1 cellular context compared by ENCODE assay signal in genomic region chr15:66772967-66773873, GRCh38.
TF ChIP-seq lines count a peak whose summit lies in the region.

No MANE protein-coding gene starts in this region.

TF ChIP-seq in K562, 482 proteins besides CTCF, POLR2A, EP300 and RAD21 (continued from another document):
- TF ChIP-seq THRA (IDR thresholded peaks at IDR 0.05) (no peak), FOXO4 (CRISPR knock-in tag; IDR thresholded peaks at IDR 0.05) (no peak), CBFA2T3 (IDR thresholded peaks at IDR 0.05) (0 out of 2 replicates have a peak, but pooled peaks have one; percentile 19), PKNOX1 (IDR thresholded peaks at IDR 0.05) (no peak), VEZF1 (CRISPR knock-in tag; IDR thresholded peaks at IDR 0.05) (no peak), ZNF408 (CRISPR knock-in tag; IDR thresholded peaks at IDR 0.05; ENCODE audit: low read depth) (no peak), BCOR (IDR thresholded peaks at IDR 0.05) (peak; percentile 62; the same call in 1 of the 2 replicates), ZC3H4 (CRISPR knock-in tag; IDR thresholded peaks at IDR 0.05; ENCODE audit: borderline replicate concordance) (no peak), PML (IDR thresholded peaks at IDR 0.05; ENCODE audit: low read length) (no peak), ZNF551 (CRISPR knock-in tag; IDR thresholded peaks at IDR 0.05) (no peak), STAT5B (CRISPR knock-in tag; IDR thresholded peaks at IDR 0.05) (no peak), ZNF134 (CRISPR knock-in tag; conservative IDR thresholded peaks at IDR 0.05) (peak; percentile 29; the same call in 1 of the 2 replicates), TCF3 (CRISPR knock-in tag; IDR thresholded peaks at IDR 0.05) (peak; percentile 45; the same call in 1 of the 2 replicates), OTX1 (CRISPR knock-in tag; IDR thresholded peaks at IDR 0.05) (no peak), ZFP36 (IDR thresholded peaks at IDR 0.05; ENCODE audit: low read depth, low read length, partially characterized antibody) (peak; percentile 62), KDM1A (IDR thresholded peaks at IDR 0.05) (peak in 1 of 2 experiments; percentile 33; a peak in 1 of 4 replicates), RBM25 (IDR thresholded peaks at IDR 0.05; ENCODE audit: low read depth, low read length, severe bottlenecking) (peak; percentile 69), MTF1 (CRISPR knock-in tag; IDR thresholded peaks at IDR 0.05; ENCODE audit: borderline replicate concordance) (no peak), ZSCAN32 (CRISPR knock-in tag; IDR thresholded peaks at IDR 0.05) (no peak), YBX1 (IDR thresholded peaks at IDR 0.05) (no peak), DIDO1 (tag; IDR thresholded peaks at IDR 0.05; ENCODE audit: low read depth) (no peak), E2F4 (CRISPR knock-in tag; IDR thresholded peaks at IDR 0.05; ENCODE audit: low read depth) (no peak)
